Comparison of ENCODE assay signal across 12 cellular contexts in genomic region chrX:115362334-115363095, GRCh38.
A peak's percentile ranks its signal among the peaks of the same experiment; 100 is the strongest.
DNase-seq lines count a peak whose midpoint lies in the region; ATAC-seq and TF ChIP-seq lines count a peak whose summit lies in the region.
"Had no signal": no experiment of that assay in that cellular context is flagged by ENCODE, and none has a peak within 500 bp of the region (broad histone marks: within the 10 kb centered on the region; RNA-seq: fewer than 3 reads in every experiment).

No MANE protein-coding gene starts in this region.

- peak; percentile 62 for TF ChIP-seq CTCF in type B pancreatic cell (conservative IDR thresholded peaks at IDR 0.05)

- no peaks in the 10 kb centered on the region for H3K36me3 Mint-ChIP-seq in activated naive CD4-positive, alpha-beta T cell treated with anti-CD3 and anti-CD28 coated beads, Interleukin-2, amount 50 U/mL, for 72 hours
- H3K36me3 Mint-ChIP-seq in activated naive CD4-positive, alpha-beta T cell treated with anti-CD3 and anti-CD28 coated beads, Interleukin-2, amount 10 ng/mL, durations not matched to agents 7 days and 5 days, result no peaks in the 10 kb centered on the region
- H3K36me3 Mint-ChIP-seq in type B pancreatic cell, result no peaks in the 10 kb centered on the region
- H3K36me3 Mint-ChIP-seq: CD14-positive monocyte; naive thymus-derived CD8-positive, alpha-beta T cell had no signal

- CTCF ChIA-PET in activated naive CD4-positive, alpha-beta T cell treated with anti-CD3 and anti-CD28 coated beads, Interleukin-2, amount 10 ng/mL, durations not matched to agents 7 days and 5 days (lab: Charles Lee), result no interaction called here

- H3K4me3 Mint-ChIP-seq in activated naive CD4-positive, alpha-beta T cell treated with anti-CD3 and anti-CD28 coated beads, Interleukin-2, amount 10 ng/mL, durations not matched to agents 7 days and 5 days, result no peak overlapping the region
- no peak overlapping the region for H3K4me3 Mint-ChIP-seq in type B pancreatic cell
- H3K4me3 Mint-ChIP-seq: T-helper 2 cell treated with Interferon-gamma antibody and Interleukin-4, amounts not matched to agents 5 μg/mL and 100 μg/mL, for 36 hours had no signal

- H3K4me1 Mint-ChIP-seq in activated naive CD4-positive, alpha-beta T cell treated with anti-CD3 and anti-CD28 coated beads, Interleukin-2, amount 10 ng/mL, durations not matched to agents 7 days and 5 days, result no peaks in the 10 kb centered on the region
- peaks cover 50% of the 10 kb centered on the region for H3K4me1 Mint-ChIP-seq in type B pancreatic cell (ENCODE audit: unreplicated experiment)

- no peak for DNase-seq in activated naive CD4-positive, alpha-beta T cell treated with anti-CD3 and anti-CD28 coated beads, Interleukin-2, amount 50 U/mL, for 72 hours (ENCODE audit: low spot score in 2 of 2)
- no peak for DNase-seq in activated naive CD4-positive, alpha-beta T cell treated with anti-CD3 and anti-CD28 coated beads, Interleukin-2, amount 10 ng/mL, durations not matched to agents 7 days and 5 days
- peak; percentile 54 for DNase-seq in OCI-M1 (lab: John Stamatoyannopoulos, UW)
- peak; percentile 77 for DNase-seq in glomerular visceral epithelial cell (ENCODE audit: extremely low spot score)
- no peak for DNase-seq in type B pancreatic cell (ENCODE audit: extremely low spot score, unreplicated experiment)
- DNase-seq in activated gamma-delta T cell (lab: John Stamatoyannopoulos, UW), result no peak
- no peak for DNase-seq in NCI-H2029 (lab: John Stamatoyannopoulos, UW)
- DNase-seq: naive thymus-derived CD8-positive, alpha-beta T cell; NCI-H526 treated with DMSO at 0.1 percent for 48 hours had no signal

- ATAC-seq in activated naive CD4-positive, alpha-beta T cell treated with anti-CD3 and anti-CD28 coated beads, Interleukin-2, amount 50 U/mL, for 72 hours, result peak; percentile 20 to 37
- no peak for ATAC-seq in GM18517 (IDR thresholded peaks at IDR 0.05; ENCODE audit: unreplicated experiment)
- ATAC-seq: naive thymus-derived CD8-positive, alpha-beta T cell had no signal

- H3K27me3 Mint-ChIP-seq in activated naive CD4-positive, alpha-beta T cell treated with anti-CD3 and anti-CD28 coated beads, Interleukin-2, amount 10 ng/mL, durations not matched to agents 7 days and 5 days, result no peaks in the 10 kb centered on the region
- no peaks in the 10 kb centered on the region for H3K27me3 Mint-ChIP-seq in type B pancreatic cell

- peaks cover 4% of the 10 kb centered on the region in 2 donors for H3K9me3 Mint-ChIP-seq in activated naive CD4-positive, alpha-beta T cell treated with anti-CD3 and anti-CD28 coated beads, Interleukin-2, amount 50 U/mL, for 72 hours
- no peaks in the 10 kb centered on the region for H3K9me3 Mint-ChIP-seq in activated naive CD4-positive, alpha-beta T cell treated with anti-CD3 and anti-CD28 coated beads, Interleukin-2, amount 10 ng/mL, durations not matched to agents 7 days and 5 days
- H3K9me3 Mint-ChIP-seq in type B pancreatic cell, result no peaks in the 10 kb centered on the region
- H3K9me3 Mint-ChIP-seq: naive thymus-derived CD8-positive, alpha-beta T cell; T-helper 2 cell treated with Interferon-gamma antibody and Interleukin-4, amounts not matched to agents 5 μg/mL and 100 μg/mL, for 36 hours had no signal

- no peak overlapping the region for H3K27ac Mint-ChIP-seq in activated naive CD4-positive, alpha-beta T cell treated with anti-CD3 and anti-CD28 coated beads, Interleukin-2, amount 50 U/mL, for 72 hours
- H3K27ac Mint-ChIP-seq in activated naive CD4-positive, alpha-beta T cell treated with anti-CD3 and anti-CD28 coated beads, Interleukin-2, amount 10 ng/mL, durations not matched to agents 7 days and 5 days, result no peak overlapping the region
- H3K27ac Mint-ChIP-seq in type B pancreatic cell, result no peak overlapping the region
- H3K27ac Mint-ChIP-seq: CD14-positive monocyte; naive thymus-derived CD8-positive, alpha-beta T cell; T-helper 2 cell treated with Interferon-gamma antibody and Interleukin-4, amounts not matched to agents 5 μg/mL and 100 μg/mL, for 36 hours had no signal

Comparison
In these comparisons a context has a peak if more than half of its experiments do, and no peak if none do; other contexts are left out.
1. DNase-seq: peak in OCI-M1 (single experiment) and glomerular visceral epithelial cell (single experiment); none in activated naive CD4-positive, alpha-beta T cell treated with anti-CD3 and anti-CD28 coated beads, Interleukin-2, amount 50 U/mL, for 72 hours (0 of 2), activated naive CD4-positive, alpha-beta T cell treated with anti-CD3 and anti-CD28 coated beads, Interleukin-2, amount 10 ng/mL, durations not matched to agents 7 days and 5 days (single experiment), type B pancreatic cell (single experiment), activated gamma-delta T cell (single experiment) and NCI-H2029 (single experiment).